ENCODE assay signal across 9 cellular contexts in genomic region chr2:29117636-29118303, GRCh38. TPM values are rescaled to one million over a fixed set of nuclear protein-coding genes. Genes with fewer than 3 reads are reported as not detected.
DNase-seq lines count a peak whose midpoint lies in the region; ATAC-seq and TF ChIP-seq lines count a peak whose summit lies in the region.
"Had no signal": no experiment of that assay in that cellular context is flagged by ENCODE, and none has a peak within 500 bp of the region (broad histone marks: within the 10 kb centered on the region; RNA-seq: fewer than 3 reads in every experiment).

No MANE protein-coding gene starts in this region.

- H3K9me3 Mint-ChIP-seq in activated T-cell treated with anti-CD3 and anti-CD28 coated beads, Interleukin-2, amount 50 U/mL, for 72 hours, result no peaks in the 10 kb centered on the region
- no peaks in the 10 kb centered on the region for H3K9me3 Mint-ChIP-seq in activated T-helper 17 cell treated with anti-CD3 and anti-CD28 coated beads, Interleukin-2, amount 50 U/mL, for 72 hours
- no peaks in the 10 kb centered on the region for H3K9me3 Mint-ChIP-seq in immature natural killer cell

- H3K27me3 Mint-ChIP-seq in activated T-cell treated with anti-CD3 and anti-CD28 coated beads, Interleukin-2, amount 50 U/mL, for 72 hours (ENCODE audit: low read depth), result no peaks in the 10 kb centered on the region
- no peaks in the 10 kb centered on the region for H3K27me3 Mint-ChIP-seq in activated T-helper 17 cell treated with anti-CD3 and anti-CD28 coated beads, Interleukin-2, amount 50 U/mL, for 72 hours
- H3K27me3 Mint-ChIP-seq in immature natural killer cell (ENCODE audit: low read depth in 3 of 3), result peaks cover 3 to 15% (median 14%) of the 10 kb centered on the region in 3 donors

- TF ChIP-seq EP300 in tibial nerve (IDR thresholded peaks at IDR 0.05), result no peak

- peaks cover 57% of the 10 kb centered on the region for H3K4me1 Mint-ChIP-seq in activated T-cell treated with anti-CD3 and anti-CD28 coated beads, Interleukin-2, amount 50 U/mL, for 72 hours (ENCODE audit: low read depth)
- peaks cover 20% of the 10 kb centered on the region for H3K4me1 Mint-ChIP-seq in activated T-helper 17 cell treated with anti-CD3 and anti-CD28 coated beads, Interleukin-2, amount 50 U/mL, for 72 hours
- H3K4me1 Mint-ChIP-seq in immature natural killer cell, result peaks cover 42 to 78% of the 10 kb centered on the region in 2 donors

- intact Hi-C loops in Right ventricle myocardium inferior (cut with DNase I), result loop anchor here (5.0 kb wide), 1 partner anchor 100 kb away; no protein-coding TSS in a partner anchor

- TF ChIP-seq POLR2A in tibial nerve (IDR thresholded peaks at IDR 0.05), result no peak

- H3K27me3 ChIP-seq in tibial nerve, result no peaks in the 10 kb centered on the region

- peak overlapping the region; percentile 90 to 99 (median 96) for H3K27ac ChIP-seq in tibial nerve

- no peak for DNase-seq in activated T-cell treated with anti-CD3 and anti-CD28 coated beads, Interleukin-2, amount 50 U/mL, for 72 hours
- no peak for DNase-seq in activated T-cell treated with anti-CD3 and anti-CD28 coated beads, Interleukin-2, amount 50 U/mL, for 48 hours
- no peak for DNase-seq in immature natural killer cell
- no peak for DNase-seq in tibial nerve (ENCODE audit: low spot score in 2 of 2)
- DNase-seq in Right ventricle myocardium inferior (ENCODE audit: missing footprints), result no peak
- DNase-seq: stimulated activated CD4-positive, alpha-beta T cell treated with anti-CD3 and anti-CD28 coated beads, Interleukin-4, amount 100 ng/mL, for 4 hours had no signal

- H3K9me3 ChIP-seq in tibial nerve, result no peaks in the 10 kb centered on the region

- WGBS in tibial nerve, 2 donors, result 63% methylated on average over 2 of the region's 2 CpGs

- no peak overlapping the region for H3K4me3 ChIP-seq in tibial nerve

- peak overlapping the region; percentile 83 to 92 for H3K4me3 Mint-ChIP-seq in activated T-cell treated with anti-CD3 and anti-CD28 coated beads, Interleukin-2, amount 50 U/mL, for 72 hours
- H3K4me3 Mint-ChIP-seq in activated T-helper 17 cell treated with anti-CD3 and anti-CD28 coated beads, Interleukin-2, amount 50 U/mL, for 72 hours, result peak overlapping the region; percentile 88
- H3K4me3 Mint-ChIP-seq in immature natural killer cell, result peak overlapping the region in 3 of 5 donors; percentile 91 to 95 (median 94)

- peak overlapping the region; percentile 64 for H3K27ac Mint-ChIP-seq in activated T-cell treated with anti-CD3 and anti-CD28 coated beads, Interleukin-2, amount 50 U/mL, for 72 hours
- peak overlapping the region; percentile 87 for H3K27ac Mint-ChIP-seq in activated T-helper 17 cell treated with anti-CD3 and anti-CD28 coated beads, Interleukin-2, amount 50 U/mL, for 72 hours
- peak overlapping the region in 5 of 6 donors; percentile 71 to 91 (median 90) for H3K27ac Mint-ChIP-seq in immature natural killer cell

- TF ChIP-seq CTCF in tibial nerve (IDR thresholded peaks at IDR 0.05), result no peak

- peaks cover 0 to 56% (median 27%) of the 10 kb centered on the region in 4 donors for H3K4me1 ChIP-seq in tibial nerve

- H3K36me3 Mint-ChIP-seq in activated T-cell treated with anti-CD3 and anti-CD28 coated beads, Interleukin-2, amount 50 U/mL, for 72 hours (ENCODE audit: insufficient read depth in 2 of 2), result peaks cover 8% of the 10 kb centered on the region in 2 donors
- peaks cover 25% of the 10 kb centered on the region for H3K36me3 Mint-ChIP-seq in activated T-helper 17 cell treated with anti-CD3 and anti-CD28 coated beads, Interleukin-2, amount 50 U/mL, for 72 hours (ENCODE audit: low read depth)
- H3K36me3 Mint-ChIP-seq in immature natural killer cell, result peaks cover 0 to 11% (median 8%) of the 10 kb centered on the region in 3 donors

- peaks cover 0 to 6% (median 0%) of the 10 kb centered on the region in 3 donors for H3K36me3 ChIP-seq in tibial nerve

- ATAC-seq in activated T-cell treated with anti-CD3 and anti-CD28 coated beads, Interleukin-2, amount 50 U/mL, for 72 hours (replicated peaks in 1 of 2), result no peak
- ATAC-seq in activated T-helper 17 cell treated with anti-CD3 and anti-CD28 coated beads, Interleukin-2, amount 50 U/mL, for 72 hours (replicated peaks), result no peak
- ATAC-seq in HG03025 (IDR thresholded peaks at IDR 0.05; ENCODE audit: low FRiP score, unreplicated experiment), result no peak
- ATAC-seq in HG03045 (IDR thresholded peaks at IDR 0.05; ENCODE audit: unreplicated experiment), result no peak
- ATAC-seq in Right ventricle myocardium inferior, result no peak

RNA-seq across cellular contexts. Expression of gene CLIP4, which starts 2.6 kb away (rescaled TPM):
- total RNA-seq in activated T-cell treated with anti-CD3 and anti-CD28 coated beads, Interleukin-2, amount 50 U/mL, for 72 hours, result 10 to 100 TPM; 25.2 to 28.4 TPM
- total RNA-seq in activated T-helper 17 cell treated with anti-CD3 and anti-CD28 coated beads, Interleukin-2, amount 50 U/mL, for 72 hours, result 10 to 100 TPM; 23.3 to 24.5 TPM
- 10 to 100 TPM; 20.4 to 32.7 (median 20.5) TPM for polyA plus RNA-seq in immature natural killer cell
- total RNA-seq in tibial nerve (10 to 100 TPM; 71.4 to 98.6 (median 91.2) TPM), Right ventricle myocardium inferior (26.2 TPM)

RNA-seq across cellular contexts. Expression of gene PCARE, which starts 43.4 kb away (rescaled TPM):
- not detected for total RNA-seq in activated T-cell treated with anti-CD3 and anti-CD28 coated beads, Interleukin-2, amount 50 U/mL, for 72 hours
- total RNA-seq in activated T-helper 17 cell treated with anti-CD3 and anti-CD28 coated beads, Interleukin-2, amount 50 U/mL, for 72 hours, result not detected
- not detected for polyA plus RNA-seq in immature natural killer cell
- total RNA-seq in tibial nerve (under 1 TPM; 0.20 to 0.30 (median 0.21) TPM), Right ventricle myocardium inferior (0.51 TPM)
